8 cellular contexts compared by ENCODE assay signal in genomic region chr19:1860133-1860775, GRCh38. TPM values are rescaled to one million over a fixed set of nuclear protein-coding genes. Genes with fewer than 3 reads are reported as not detected.
DNase-seq lines count a peak whose midpoint lies in the region; ATAC-seq and TF ChIP-seq lines count a peak whose summit lies in the region.

No MANE protein-coding gene starts in this region.

- H3K9ac ChIP-seq in endocrine pancreas (ENCODE audit: control insufficient read depth, insufficient read depth, low read length) = peak overlapping the region; percentile 45

- POLR2A ChIA-PET in activated CD4-positive, alpha-beta T cell treated with anti-CD3 and anti-CD28 coated beads for 36 hours (lab: Charles Lee) = no interaction called here
- POLR2A ChIA-PET in naive thymus-derived CD4-positive, alpha-beta T cell (lab: Charles Lee) = interaction anchor here (1.1 to 1.6 kb wide), 3 partner anchors 8 to 82 kb away, joined by 3 to 5 read pairs (median 4); partner anchors contain the start of gene ABHD17A

- no peak overlapping the region for H3K4me3 ChIP-seq in CD4-positive, CD25-positive, alpha-beta regulatory T cell (ENCODE audit: low read depth, low read length)
- no peak overlapping the region for H3K4me3 ChIP-seq in endocrine pancreas (ENCODE audit: control insufficient read depth, insufficient read depth, low read length)
- no peak overlapping the region for H3K4me3 ChIP-seq in naive thymus-derived CD4-positive, alpha-beta T cell (ENCODE audit: low read length)

- H3K4me3 Mint-ChIP-seq in CD4-positive, CD25-positive, alpha-beta regulatory T cell = peak overlapping the region in 2 of 4 donors; percentile 59 to 74
- peak overlapping the region; percentile 12 for H3K4me3 Mint-ChIP-seq in activated CD4-positive, alpha-beta T cell treated with anti-CD3 and anti-CD28 coated beads for 36 hours
- H3K4me3 Mint-ChIP-seq in naive thymus-derived CD4-positive, alpha-beta T cell = peak overlapping the region in 6 of 10 donors; percentile 34 to 93 (median 54)

- no peaks in the 10 kb centered on the region for H3K36me3 Mint-ChIP-seq in CD4-positive, CD25-positive, alpha-beta regulatory T cell
- H3K36me3 Mint-ChIP-seq in activated CD4-positive, alpha-beta T cell treated with anti-CD3 and anti-CD28 coated beads for 36 hours (ENCODE audit: low read depth) = no peaks in the 10 kb centered on the region
- H3K36me3 Mint-ChIP-seq in naive thymus-derived CD4-positive, alpha-beta T cell = no peaks in the 10 kb centered on the region

- peaks cover 80% of the 10 kb centered on the region for H3K4me1 ChIP-seq in CD4-positive, CD25-positive, alpha-beta regulatory T cell (ENCODE audit: control insufficient read depth, insufficient read depth, low read length, poor library complexity, severe bottlenecking)
- no peaks in the 10 kb centered on the region for H3K4me1 ChIP-seq in endocrine pancreas (ENCODE audit: control insufficient read depth, insufficient read depth, low read length)
- H3K4me1 ChIP-seq in naive thymus-derived CD4-positive, alpha-beta T cell (ENCODE audit: control insufficient read depth in 2 of 2, insufficient read depth in 2 of 2, low read length in 2 of 2) = peaks cover 25 to 56% of the 10 kb centered on the region in 2 donors
- H3K4me1 ChIP-seq in foreskin keratinocyte = peaks cover 17% of the 10 kb centered on the region

- TF ChIP-seq CTCF in foreskin keratinocyte (conservative IDR thresholded peaks at IDR 0.05) = no peak

- DNase-seq in CD4-positive, CD25-positive, alpha-beta regulatory T cell = peak; percentile 45 to 62 (median 58)
- DNase-seq in HuH-7.5 (ENCODE audit: low spot score) (peak; percentile 97), foreskin keratinocyte (no peak)
- peak; percentile 83 for DNase-seq in activated CD4-positive, alpha-beta T cell treated with anti-CD3 and anti-CD28 coated beads for 36 hours
- DNase-seq in naive thymus-derived CD4-positive, alpha-beta T cell = peak in 7 of 9 donors; percentile 68 to 82 (median 77)

- H3K27ac Mint-ChIP-seq in CD4-positive, CD25-positive, alpha-beta regulatory T cell = peak overlapping the region in 2 of 3 donors; percentile 26 to 71
- H3K27ac Mint-ChIP-seq in activated CD4-positive, alpha-beta T cell treated with anti-CD3 and anti-CD28 coated beads for 36 hours = no peak overlapping the region
- H3K27ac Mint-ChIP-seq in naive thymus-derived CD4-positive, alpha-beta T cell = peak overlapping the region in 8 of 9 donors; percentile 46 to 98 (median 84)

- intact Hi-C loops in activated CD4-positive, alpha-beta T cell treated with anti-CD3 and anti-CD28 coated beads for 36 hours (cut with DNase I, micrococcal nuclease) = loop anchor here in 1 of 2 experiments (5.0 kb wide), 4 partner anchors 202 to 1063 kb away; partner anchors contain the start of genes CIRBP, MBD3 and PTBP1
- intact Hi-C loops in naive thymus-derived CD4-positive, alpha-beta T cell (cut with micrococcal nuclease) = loop anchor here (5.0 kb wide), 4 partner anchors 192 to 927 kb away; partner anchors contain the start of genes AP3D1 (in 1 of the 2), MKNK2 (in 1 of the 2) and THOP1 (in 1 of the 2)

- CTCF ChIA-PET in activated CD4-positive, alpha-beta T cell treated with anti-CD3 and anti-CD28 coated beads for 36 hours (lab: Charles Lee) = interaction anchor here (0.6 kb wide), 1 partner anchor 290 kb away, joined by 3 read pairs; no protein-coding TSS in a partner anchor
- CTCF ChIA-PET in naive thymus-derived CD4-positive, alpha-beta T cell (lab: Charles Lee) = no interaction called here

- no peaks in the 10 kb centered on the region for H3K27me3 Mint-ChIP-seq in CD4-positive, CD25-positive, alpha-beta regulatory T cell
- H3K27me3 Mint-ChIP-seq in activated CD4-positive, alpha-beta T cell treated with anti-CD3 and anti-CD28 coated beads for 36 hours = no peaks in the 10 kb centered on the region
- H3K27me3 Mint-ChIP-seq in naive thymus-derived CD4-positive, alpha-beta T cell = no peaks in the 10 kb centered on the region

- ATAC-seq in CD4-positive, CD25-positive, alpha-beta regulatory T cell (ENCODE audit: low read depth in 2 of 2) = no peak
- no peak for ATAC-seq in activated CD4-positive, alpha-beta T cell treated with anti-CD3 and anti-CD28 coated beads for 36 hours
- no peak for ATAC-seq in naive thymus-derived CD4-positive, alpha-beta T cell
- ATAC-seq in foreskin keratinocyte = no peak
- no peak for ATAC-seq in HG02798 (IDR thresholded peaks at IDR 0.05; ENCODE audit: poor library complexity, unreplicated experiment)
- ATAC-seq in GM18517 (IDR thresholded peaks at IDR 0.05; ENCODE audit: unreplicated experiment) = no peak

- H3K27me3 ChIP-seq in CD4-positive, CD25-positive, alpha-beta regulatory T cell (ENCODE audit: control insufficient read depth, insufficient read depth, low read length) = no peaks in the 10 kb centered on the region
- H3K27me3 ChIP-seq in endocrine pancreas (ENCODE audit: control insufficient read depth, insufficient read depth, low read length) (no peaks in the 10 kb centered on the region), foreskin keratinocyte (no peaks in the 10 kb centered on the region)
- H3K27me3 ChIP-seq in naive thymus-derived CD4-positive, alpha-beta T cell (ENCODE audit: control insufficient read depth in 2 of 2, insufficient read depth in 2 of 2, low read length in 2 of 2) = no peaks in the 10 kb centered on the region

- H3K9me3 ChIP-seq in CD4-positive, CD25-positive, alpha-beta regulatory T cell (ENCODE audit: control insufficient read depth in 2 of 2, low read length in 2 of 2) = no peaks in the 10 kb centered on the region
- no peaks in the 10 kb centered on the region for H3K9me3 ChIP-seq in endocrine pancreas (ENCODE audit: control insufficient read depth, low read length)
- H3K9me3 ChIP-seq in naive thymus-derived CD4-positive, alpha-beta T cell (ENCODE audit: control insufficient read depth in 2 of 3, low read length in 3 of 3) = no peaks in the 10 kb centered on the region

- H3K36me3 ChIP-seq in CD4-positive, CD25-positive, alpha-beta regulatory T cell (ENCODE audit: control insufficient read depth, insufficient read depth, low read length) = no peaks in the 10 kb centered on the region
- no peaks in the 10 kb centered on the region for H3K36me3 ChIP-seq in endocrine pancreas (ENCODE audit: control insufficient read depth, insufficient read depth, low read length)
- H3K36me3 ChIP-seq in naive thymus-derived CD4-positive, alpha-beta T cell (ENCODE audit: control insufficient read depth in 2 of 3, insufficient read depth in 3 of 3, low read length in 3 of 3) = peaks cover 0 to 3% (median 0%) of the 10 kb centered on the region in 3 experiments

- peak overlapping the region; percentile 81 for H3K27ac ChIP-seq in CD4-positive, CD25-positive, alpha-beta regulatory T cell (ENCODE audit: insufficient read depth, low read length, poor library complexity, severe bottlenecking)
- H3K27ac ChIP-seq in naive thymus-derived CD4-positive, alpha-beta T cell (ENCODE audit: low read depth, low read length) = peak overlapping the region; percentile 93
- H3K27ac ChIP-seq in foreskin keratinocyte = no peak overlapping the region

- H3K4me1 Mint-ChIP-seq in CD4-positive, CD25-positive, alpha-beta regulatory T cell = peaks cover 0 to 49% (median 15%) of the 10 kb centered on the region in 4 donors
- H3K4me1 Mint-ChIP-seq in activated CD4-positive, alpha-beta T cell treated with anti-CD3 and anti-CD28 coated beads for 36 hours = peaks cover 49% of the 10 kb centered on the region
- peaks cover 6 to 54% (median 37%) of the 10 kb centered on the region in 7 donors for H3K4me1 Mint-ChIP-seq in naive thymus-derived CD4-positive, alpha-beta T cell

- H3K9me3 Mint-ChIP-seq in CD4-positive, CD25-positive, alpha-beta regulatory T cell = no peaks in the 10 kb centered on the region
- H3K9me3 Mint-ChIP-seq in activated CD4-positive, alpha-beta T cell treated with anti-CD3 and anti-CD28 coated beads for 36 hours (ENCODE audit: low read depth) = no peaks in the 10 kb centered on the region
- H3K9me3 Mint-ChIP-seq in naive thymus-derived CD4-positive, alpha-beta T cell = peaks cover 0 to 2% (median 0%) of the 10 kb centered on the region in 11 donors

RNA-seq across cellular contexts. Expression of gene KLF16, which starts 3.1 kb away (rescaled TPM):
- 40.6 TPM for total RNA-seq in CD4-positive, CD25-positive, alpha-beta regulatory T cell
- polyA plus RNA-seq in CD4-positive, CD25-positive, alpha-beta regulatory T cell = under 1 TPM; 0.28 to 0.86 (median 0.59) TPM
- 10 to 100 TPM; 22.5 to 28.8 TPM for total RNA-seq in activated CD4-positive, alpha-beta T cell treated with anti-CD3 and anti-CD28 coated beads for 36 hours
- 10 to 100 TPM; 20.5 to 65.2 (median 21.1) TPM for total RNA-seq in naive thymus-derived CD4-positive, alpha-beta T cell
- polyA plus RNA-seq in naive thymus-derived CD4-positive, alpha-beta T cell = under 1 TPM; 0.41 to 0.47 TPM
- total RNA-seq in foreskin keratinocyte = 19.0 and 20.7 TPM in 2 replicates
- polyA plus RNA-seq in foreskin keratinocyte = 28.7 and 29.0 TPM in 2 replicates

RNA-seq across cellular contexts. Expression of gene REXO1, which starts 12.0 kb away (rescaled TPM):
- total RNA-seq in CD4-positive, CD25-positive, alpha-beta regulatory T cell = 103 TPM
- polyA plus RNA-seq in CD4-positive, CD25-positive, alpha-beta regulatory T cell = 1 to 10 TPM; 2.5 to 5.5 (median 3.6) TPM
- total RNA-seq in activated CD4-positive, alpha-beta T cell treated with anti-CD3 and anti-CD28 coated beads for 36 hours = 10 to 100 TPM; 39.3 to 49.8 TPM
- total RNA-seq in naive thymus-derived CD4-positive, alpha-beta T cell = 10 to 100 TPM; 52.7 to 92.6 (median 73.1) TPM
- polyA plus RNA-seq in naive thymus-derived CD4-positive, alpha-beta T cell = 1 to 10 TPM; 5.4 to 9.6 TPM
- total RNA-seq in foreskin keratinocyte = 21.6 and 23.8 TPM in 2 replicates
- 21.0 and 21.8 TPM in 2 replicates for polyA plus RNA-seq in foreskin keratinocyte

RNA-seq across cellular contexts. Expression of gene ABHD17A, which starts 25.0 kb away (rescaled TPM):
- total RNA-seq in CD4-positive, CD25-positive, alpha-beta regulatory T cell = 148 TPM
- polyA plus RNA-seq in CD4-positive, CD25-positive, alpha-beta regulatory T cell = 100 to 1,000 TPM; 139 to 202 (median 159) TPM
- total RNA-seq in activated CD4-positive, alpha-beta T cell treated with anti-CD3 and anti-CD28 coated beads for 36 hours = 10 to 100 TPM; 84.5 to 88.5 TPM
- 100 to 1,000 TPM in 4 of 5 experiments, 10 to 100 TPM in 1; 92.9 to 175 (median 127) TPM for total RNA-seq in naive thymus-derived CD4-positive, alpha-beta T cell
- 100 to 1,000 TPM; 135 to 140 TPM for polyA plus RNA-seq in naive thymus-derived CD4-positive, alpha-beta T cell
- total RNA-seq in foreskin keratinocyte = 49.1 and 50.3 TPM in 2 replicates
- polyA plus RNA-seq in foreskin keratinocyte = 69.0 and 76.6 TPM in 2 replicates

RNA-seq across cellular contexts. Expression of gene ADAT3, which starts 44.9 kb away (rescaled TPM):
- 6.9 TPM for total RNA-seq in CD4-positive, CD25-positive, alpha-beta regulatory T cell
- 1 to 10 TPM; 4.4 to 8.8 (median 6.0) TPM for polyA plus RNA-seq in CD4-positive, CD25-positive, alpha-beta regulatory T cell
- total RNA-seq in activated CD4-positive, alpha-beta T cell treated with anti-CD3 and anti-CD28 coated beads for 36 hours = 1 to 10 TPM; 5.6 to 6.1 TPM
- total RNA-seq in naive thymus-derived CD4-positive, alpha-beta T cell = 10 to 100 TPM in 2 of 5 experiments, 1 to 10 TPM in 3; 3.5 to 13.5 (median 6.1) TPM
- 1 to 10 TPM; 2.2 to 5.9 TPM for polyA plus RNA-seq in naive thymus-derived CD4-positive, alpha-beta T cell
- 2.7 and 3.2 TPM in 2 replicates for total RNA-seq in foreskin keratinocyte
- polyA plus RNA-seq in foreskin keratinocyte = 3.8 and 4.8 TPM in 2 replicates

RNA-seq across cellular contexts. Expression of gene SCAMP4, which starts 44.9 kb away (rescaled TPM):
- 20.8 TPM for total RNA-seq in CD4-positive, CD25-positive, alpha-beta regulatory T cell
- 10 to 100 TPM in 2 of 4 donors, 1 to 10 TPM in 2; 8.2 to 20.3 (median 10.0) TPM for polyA plus RNA-seq in CD4-positive, CD25-positive, alpha-beta regulatory T cell
- 10 to 100 TPM; 20.5 to 25.6 TPM for total RNA-seq in activated CD4-positive, alpha-beta T cell treated with anti-CD3 and anti-CD28 coated beads for 36 hours
- 10 to 100 TPM; 17.6 to 35.5 (median 23.0) TPM for total RNA-seq in naive thymus-derived CD4-positive, alpha-beta T cell
- 10 to 100 TPM; 11.8 to 12.8 TPM for polyA plus RNA-seq in naive thymus-derived CD4-positive, alpha-beta T cell
- total RNA-seq in foreskin keratinocyte = 35.2 and 42.2 TPM in 2 replicates
- polyA plus RNA-seq in foreskin keratinocyte = 44.0 and 45.1 TPM in 2 replicates

Comparison
In these comparisons a context has a peak if more than half of its experiments do, and no peak if none do; other contexts are left out.
1. DNase-seq: peak in CD4-positive, CD25-positive, alpha-beta regulatory T cell (3 of 3), HuH-7.5 (single experiment), activated CD4-positive, alpha-beta T cell treated with anti-CD3 and anti-CD28 coated beads for 36 hours (single experiment) and naive thymus-derived CD4-positive, alpha-beta T cell (7 of 9); none in foreskin keratinocyte (0 of 2).